Comparison of ENCODE assay signal across 10 cellular contexts in genomic region chr2:186349508-186349907, GRCh38.
DNase-seq lines count a peak whose midpoint lies in the region; ATAC-seq and TF ChIP-seq lines count a peak whose summit lies in the region.
"Had no signal": no experiment of that assay in that cellular context is flagged by ENCODE, and none has a peak within 500 bp of the region (broad histone marks: within the 10 kb centered on the region; RNA-seq: fewer than 3 reads in every experiment).

No MANE protein-coding gene starts in this region.

- ATAC-seq in GM21825 (IDR thresholded peaks at IDR 0.05; ENCODE audit: unreplicated experiment), result peak; percentile 73

- TF ChIP-seq CTCF in AG09319 (IDR thresholded peaks at IDR 0.05; ENCODE audit: low read depth, low read length), result no peak

- no peak for TF ChIP-seq POLR2A in erythroblast (IDR thresholded peaks at IDR 0.05; ENCODE audit: low read length)

- peak; percentile 36 for DNase-seq in AG09319 (ENCODE audit: extremely low read depth, low read depth)
- DNase-seq in LHCN-M2 (ENCODE audit: low read depth), result peak; percentile 86
- peak; percentile 12 to 43 for DNase-seq in erythroblast (lab: John Stamatoyannopoulos, UW)
- no peak for DNase-seq in NCI-H2171 treated with DMSO at 0.1 percent for 48 hours (lab: John Stamatoyannopoulos, UW)
- DNase-seq in NCI-H1436 (lab: John Stamatoyannopoulos, UW), result no peak
- DNase-seq in SKM-1 treated with dmso at 0.1 percent for 144 hours (lab: John Stamatoyannopoulos, UW; ENCODE audit: unreplicated experiment), result no peak
- DNase-seq in COLO668 (lab: John Stamatoyannopoulos, UW; ENCODE audit: unreplicated experiment), result no peak
- DNase-seq: activated naive CD8-positive, alpha-beta T cell treated with anti-CD3 and anti-CD28 coated beads, Interleukin-2, amount 10 ng/mL, durations not matched to agents 7 days and 5 days; DMS79 had no signal

Comparison
In these comparisons a context has a peak if more than half of its experiments do, and no peak if none do; other contexts are left out.
1. DNase-seq: peak in AG09319 (single experiment), LHCN-M2 (single experiment) and erythroblast (2 of 2); none in NCI-H2171 treated with DMSO at 0.1 percent for 48 hours (single experiment), NCI-H1436 (single experiment), SKM-1 treated with dmso at 0.1 percent for 144 hours (single experiment) and COLO668 (single experiment).